Comparison of ENCODE assay signal across 22 cellular contexts in the genomic region with DNA sequence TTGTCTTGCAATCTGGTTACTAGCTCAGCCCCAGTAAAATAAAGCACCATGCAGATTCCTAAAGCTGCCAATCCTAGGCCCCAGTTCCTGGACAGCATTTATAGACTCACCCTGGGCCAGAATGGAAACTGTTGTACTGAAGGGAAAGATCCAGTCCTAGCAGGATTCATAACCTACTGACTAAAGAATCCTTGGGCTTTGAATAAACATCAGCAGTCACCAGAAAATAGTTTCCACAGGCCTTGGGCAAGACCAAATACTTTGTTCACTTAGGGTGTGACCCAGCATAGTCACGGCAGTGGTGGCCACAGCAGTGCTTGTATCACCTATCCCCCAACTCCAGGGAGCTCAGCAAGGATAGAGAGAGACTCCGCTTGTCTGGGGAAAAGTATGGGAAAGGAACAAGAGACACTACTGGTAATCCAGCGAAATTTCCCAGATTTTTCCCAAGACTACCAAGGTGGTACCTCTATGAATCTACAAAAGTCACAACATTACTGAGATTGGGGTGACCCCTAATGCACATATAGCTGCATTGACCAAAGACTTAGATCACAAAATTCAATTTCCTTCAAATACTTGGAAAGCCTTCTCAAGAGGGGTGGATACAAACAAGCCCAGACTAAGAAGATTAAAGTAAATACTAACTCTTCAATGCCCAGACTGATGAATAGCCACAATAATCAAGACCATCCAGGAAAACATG.
A peak's percentile ranks its signal among the peaks of the same experiment; 100 is the strongest.
DNase-seq lines count a peak whose midpoint lies in the region; ATAC-seq and TF ChIP-seq lines count a peak whose summit lies in the region.
"Had no signal": no experiment of that assay in that cellular context is flagged by ENCODE, and none has a peak within 500 bp of the region (broad histone marks: within the 10 kb centered on the region; RNA-seq: fewer than 3 reads in every experiment).

No MANE protein-coding gene starts in this region.

- no peak overlapping the region for H3K4me2 ChIP-seq in fibroblast of lung (ENCODE audit: extremely low read depth, insufficient read depth, low read length)
- H3K4me2 ChIP-seq: hepatocyte had no signal

- TF ChIP-seq CTCF in WTC11 (IDR thresholded peaks at IDR 0.05) (no peak), fibroblast of lung (conservative IDR thresholded peaks at IDR 0.05 in 1 of 2, IDR thresholded peaks at IDR 0.05 in 1 of 2; ENCODE audit: low read depth in 1 of 2, low read length in 2 of 2) (no peak), A673 (conservative IDR thresholded peaks at IDR 0.05; ENCODE audit: low read depth, low read length) (no peak)

- DNase-seq in AG20443 (ENCODE audit: low spot score) (peak; percentile 49), HCEC 1CT (peak; percentile 27), WTC11 (ENCODE audit: low spot score) (no peak), fibroblast of lung (ENCODE audit: low read depth in 2 of 2) (peak; percentile 1 to 2), inferior parietal cortex (ENCODE audit: extremely low spot score) (no peak), kidney tubule cell (ENCODE audit: low spot score) (no peak), A673 (ENCODE audit: low spot score) (no peak), NCI-H1930 (lab: John Stamatoyannopoulos, UW) (no peak)
- DNase-seq: activated CD4-positive, alpha-beta T cell treated with anti-CD3 and anti-CD28 coated beads for 48 hours; Calu3; cortex of kidney; left ventricle myocardium superior; NCI-H1436; PC-3; SHP77; T-cell had no signal

- H3K36me3 ChIP-seq in fibroblast of lung (ENCODE audit: control insufficient read depth, insufficient read depth, low read length) = no peaks in the 10 kb centered on the region
- no peaks in the 10 kb centered on the region for H3K36me3 ChIP-seq in A673 (ENCODE audit: insufficient read depth, low read length, poor library complexity, severe bottlenecking)

- H3K9me3 ChIP-seq in fibroblast of lung (ENCODE audit: control insufficient read depth, insufficient read depth, low read depth, low read length) = no peaks in the 10 kb centered on the region
- H3K9me3 ChIP-seq in A673 (ENCODE audit: low read depth, low read length, poor library complexity, severe bottlenecking) = no peaks in the 10 kb centered on the region

- H3K9me3 Mint-ChIP-seq in WTC11 = no peaks in the 10 kb centered on the region
- H3K9me3 Mint-ChIP-seq: brain had no signal

- H3K27ac ChIP-seq in fibroblast of lung (ENCODE audit: insufficient read depth, low read length) (no peak overlapping the region), A673 (ENCODE audit: low read depth, low read length, poor library complexity, severe bottlenecking) (no peak overlapping the region)
- H3K27ac ChIP-seq: C4-2B, hepatocyte had no signal

- no peaks in the 10 kb centered on the region for H3K79me2 ChIP-seq in fibroblast of lung (ENCODE audit: control insufficient read depth, insufficient read depth, low read length)
- H3K79me2 ChIP-seq: hepatocyte had no signal

- H3K4me1 Mint-ChIP-seq in WTC11 = no peaks in the 10 kb centered on the region
- H3K4me1 Mint-ChIP-seq: activated naive CD4-positive, alpha-beta T cell treated with anti-CD3 and anti-CD28 coated beads, Interleukin-2, amount 50 U/mL, for 24 hours; brain; IgD-negative memory B cell; T-cell had no signal

- peak; percentile 36; the same call in 1 of the 2 replicates for ATAC-seq in WTC11
- ATAC-seq: left ventricle myocardium superior, PC-3, T-cell had no signal

- no peak overlapping the region for H3K4me3 Mint-ChIP-seq in WTC11
- H3K4me3 Mint-ChIP-seq: activated naive CD4-positive, alpha-beta T cell treated with anti-CD3 and anti-CD28 coated beads, Interleukin-2, amount 50 U/mL, for 24 hours; brain; IgD-negative memory B cell; T-cell had no signal

- intact Hi-C loops in A673 (cut with micrococcal nuclease; ENCODE audit: unreplicated experiment) = no loop called here

- H3K4me3 ChIP-seq in fibroblast of lung (replicated peaks in 1 of 4; ENCODE audit: control extremely low read depth in 1 of 4, insufficient read depth in 1 of 4, low read depth in 3 of 4, low read length in 4 of 4) (no peak overlapping the region), A673 (ENCODE audit: low read depth, low read length, poor library complexity, severe bottlenecking) (no peak overlapping the region)
- H3K4me3 ChIP-seq: hepatocyte had no signal

- CTCF ChIA-PET in WTC11 (lab: Charles Lee) = interaction anchor here (1.4 kb wide), 1 partner anchor 303 kb away, joined by 4 read pairs; no protein-coding TSS in a partner anchor
- CTCF ChIA-PET in A673 (lab: Charles Lee) = no interaction called here

- no peak overlapping the region for H2AFZ ChIP-seq in fibroblast of lung (ENCODE audit: low read length)
- H2AFZ ChIP-seq: hepatocyte had no signal

- no peaks in the 10 kb centered on the region for H3K36me3 Mint-ChIP-seq in WTC11
- H3K36me3 Mint-ChIP-seq: activated naive CD4-positive, alpha-beta T cell treated with anti-CD3 and anti-CD28 coated beads, Interleukin-2, amount 50 U/mL, for 24 hours; brain; IgD-negative memory B cell; T-cell had no signal

- H3K27me3 ChIP-seq in fibroblast of lung (ENCODE audit: control insufficient read depth, insufficient read depth, low read length) = no peaks in the 10 kb centered on the region
- no peaks in the 10 kb centered on the region for H3K27me3 ChIP-seq in A673 (replicated peaks; ENCODE audit: insufficient read depth, low read depth, low read length, poor library complexity)
- H3K27me3 ChIP-seq: hepatocyte had no signal

- no peaks in the 10 kb centered on the region for H4K20me1 ChIP-seq in fibroblast of lung (ENCODE audit: control insufficient read depth, extremely low read depth, insufficient read depth, low read length)

- H3K27me3 Mint-ChIP-seq in WTC11 (ENCODE audit: low read depth) = no peaks in the 10 kb centered on the region
- H3K27me3 Mint-ChIP-seq: activated naive CD4-positive, alpha-beta T cell treated with anti-CD3 and anti-CD28 coated beads, Interleukin-2, amount 50 U/mL, for 24 hours; brain; IgD-negative memory B cell; progenitor cell of endocrine pancreas; T-cell had no signal

- POLR2A ChIA-PET in WTC11 (lab: Charles Lee) (no interaction called here), A673 (lab: Charles Lee; ENCODE audit: low non-redundant PET) (no interaction called here)

- no TSS peak for BruUV-seq in A673 (replicated peaks; lab: Mats Ljungman, UMichigan)

- H3K4me1 ChIP-seq in fibroblast of lung (ENCODE audit: control insufficient read depth, extremely low read depth, insufficient read depth, low read length) = no peaks in the 10 kb centered on the region
- no peaks in the 10 kb centered on the region for H3K4me1 ChIP-seq in A673 (ENCODE audit: insufficient read depth, low read length, poor library complexity, severe bottlenecking)

- no peak overlapping the region for H3K9ac ChIP-seq in fibroblast of lung (ENCODE audit: insufficient read depth, low read length)

- H3K27ac Mint-ChIP-seq in WTC11 = no peak overlapping the region
- H3K27ac Mint-ChIP-seq: activated naive CD4-positive, alpha-beta T cell treated with anti-CD3 and anti-CD28 coated beads, Interleukin-2, amount 50 U/mL, for 24 hours; brain; IgD-negative memory B cell; progenitor cell of endocrine pancreas; T-cell had no signal

TF ChIP-seq in WTC11, 78 proteins besides CTCF, POLR2A, EP300 and RAD21:
- no peak for TF ChIP-seq EMX1 (CRISPR knock-in tag; IDR thresholded peaks at IDR 0.05)
- TF ChIP-seq, protein P1, sequence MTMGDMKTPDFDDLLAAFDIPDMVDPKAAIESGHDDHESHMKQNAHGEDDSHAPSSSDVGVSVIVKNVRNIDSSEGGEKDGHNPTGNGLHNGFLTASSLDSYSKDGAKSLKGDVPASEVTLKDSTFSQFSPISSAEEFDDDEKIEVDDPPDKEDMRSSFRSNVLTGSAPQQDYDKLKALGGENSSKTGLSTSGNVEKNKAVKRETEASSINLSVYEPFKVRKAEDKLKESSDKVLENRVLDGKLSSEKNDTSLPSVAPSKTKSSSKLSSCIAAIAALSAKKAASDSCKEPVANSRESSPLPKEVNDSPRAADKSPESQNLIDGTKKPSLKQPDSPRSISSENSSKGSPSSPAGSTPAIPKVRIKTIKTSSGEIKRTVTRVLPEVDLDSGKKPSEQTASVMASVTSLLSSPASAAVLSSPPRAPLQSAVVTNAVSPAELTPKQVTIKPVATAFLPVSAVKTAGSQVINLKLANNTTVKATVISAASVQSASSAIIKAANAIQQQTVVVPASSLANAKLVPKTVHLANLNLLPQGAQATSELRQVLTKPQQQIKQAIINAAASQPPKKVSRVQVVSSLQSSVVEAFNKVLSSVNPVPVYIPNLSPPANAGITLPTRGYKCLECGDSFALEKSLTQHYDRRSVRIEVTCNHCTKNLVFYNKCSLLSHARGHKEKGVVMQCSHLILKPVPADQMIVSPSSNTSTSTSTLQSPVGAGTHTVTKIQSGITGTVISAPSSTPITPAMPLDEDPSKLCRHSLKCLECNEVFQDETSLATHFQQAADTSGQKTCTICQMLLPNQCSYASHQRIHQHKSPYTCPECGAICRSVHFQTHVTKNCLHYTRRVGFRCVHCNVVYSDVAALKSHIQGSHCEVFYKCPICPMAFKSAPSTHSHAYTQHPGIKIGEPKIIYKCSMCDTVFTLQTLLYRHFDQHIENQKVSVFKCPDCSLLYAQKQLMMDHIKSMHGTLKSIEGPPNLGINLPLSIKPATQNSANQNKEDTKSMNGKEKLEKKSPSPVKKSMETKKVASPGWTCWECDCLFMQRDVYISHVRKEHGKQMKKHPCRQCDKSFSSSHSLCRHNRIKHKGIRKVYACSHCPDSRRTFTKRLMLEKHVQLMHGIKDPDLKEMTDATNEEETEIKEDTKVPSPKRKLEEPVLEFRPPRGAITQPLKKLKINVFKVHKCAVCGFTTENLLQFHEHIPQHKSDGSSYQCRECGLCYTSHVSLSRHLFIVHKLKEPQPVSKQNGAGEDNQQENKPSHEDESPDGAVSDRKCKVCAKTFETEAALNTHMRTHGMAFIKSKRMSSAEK (CRISPR knock-in tag; IDR thresholded peaks at IDR 0.05; ENCODE audit: borderline replicate concordance) = no peak
- TF ChIP-seq NR2C2 (CRISPR knock-in tag; IDR thresholded peaks at IDR 0.05) = no peak
- TF ChIP-seq, protein P2, sequence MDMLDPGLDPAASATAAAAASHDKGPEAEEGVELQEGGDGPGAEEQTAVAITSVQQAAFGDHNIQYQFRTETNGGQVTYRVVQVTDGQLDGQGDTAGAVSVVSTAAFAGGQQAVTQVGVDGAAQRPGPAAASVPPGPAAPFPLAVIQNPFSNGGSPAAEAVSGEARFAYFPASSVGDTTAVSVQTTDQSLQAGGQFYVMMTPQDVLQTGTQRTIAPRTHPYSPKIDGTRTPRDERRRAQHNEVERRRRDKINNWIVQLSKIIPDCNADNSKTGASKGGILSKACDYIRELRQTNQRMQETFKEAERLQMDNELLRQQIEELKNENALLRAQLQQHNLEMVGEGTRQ (CRISPR knock-in tag; IDR thresholded peaks at IDR 0.05) = no peak
- no peak for TF ChIP-seq ZNF263 (CRISPR knock-in tag; IDR thresholded peaks at IDR 0.05; ENCODE audit: low read depth)
- no peak for TF ChIP-seq GTF2I (CRISPR knock-in tag; conservative IDR thresholded peaks at IDR 0.05)

Comparison
In these comparisons a context has a peak if more than half of its experiments do, and no peak if none do; other contexts are left out.
1. DNase-seq: peak in AG20443 (single experiment), HCEC 1CT (single experiment) and fibroblast of lung (2 of 2); none in WTC11 (single experiment), inferior parietal cortex (single experiment), kidney tubule cell (single experiment), A673 (single experiment) and NCI-H1930 (0 of 2).